ENCODE assay signal across 8 cellular contexts in the genomic region with DNA sequence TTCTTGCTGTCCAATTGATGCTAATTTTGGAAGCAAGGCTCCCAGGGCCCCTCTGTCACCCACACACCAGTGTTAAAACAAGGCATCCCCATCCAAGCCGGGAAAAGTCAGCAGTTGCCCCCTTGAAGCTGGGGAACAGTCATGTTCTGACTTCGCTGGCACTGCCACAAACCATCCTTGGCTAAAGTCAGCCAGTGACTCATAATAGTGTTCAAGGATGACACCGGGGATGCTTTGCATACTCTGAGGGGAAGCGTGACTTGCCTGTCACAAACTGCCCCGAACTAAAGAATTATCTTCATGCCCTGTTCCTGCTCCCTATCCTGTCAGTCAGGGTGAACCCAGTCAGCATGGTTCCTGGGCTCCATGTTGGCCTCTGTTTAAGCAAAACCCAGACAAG. TPM values are rescaled to one million over a fixed set of nuclear protein-coding genes. Genes with fewer than 3 reads are reported as not detected.
A peak's percentile ranks its signal among the peaks of the same experiment; 100 is the strongest.
DNase-seq lines count a peak whose midpoint lies in the region; ATAC-seq and TF ChIP-seq lines count a peak whose summit lies in the region.

No MANE protein-coding gene starts in this region.

- H3K4me3 Mint-ChIP-seq in type B pancreatic cell, result no peak overlapping the region
- no peak overlapping the region for H3K4me3 Mint-ChIP-seq in T-cell

- CTCF ChIA-PET in T-cell (lab: Charles Lee), result interaction anchor here in 1 of 2 donors (1.0 kb wide), 1 partner anchor 9 kb away, joined by 3 read pairs; no protein-coding TSS in a partner anchor

- in situ Hi-C loops in GM13976 (cut with MboI; ENCODE audit: low sequenced_read_pairs, unreplicated experiment), result no loop called here

- peak; percentile 98 for ATAC-seq in GM21526 (IDR thresholded peaks at IDR 0.05; ENCODE audit: low FRiP score, unreplicated experiment)
- peak; percentile 94 for ATAC-seq in HG03558 (IDR thresholded peaks at IDR 0.05; ENCODE audit: extremely low read depth, unreplicated experiment)
- no peak for ATAC-seq in T-cell (replicated peaks in 1 of 4)

- POLR2A ChIA-PET in T-cell (lab: Charles Lee), result no interaction called here

- DNase-seq in GM13976 (ENCODE audit: low spot score), result peak; percentile 66
- DNase-seq in germinal center (ENCODE audit: low spot score), result peak; percentile 78
- no peak for DNase-seq in NCI-H1694 treated with DMSO at 0.1 percent for 48 hours (lab: John Stamatoyannopoulos, UW)
- DNase-seq in type B pancreatic cell (ENCODE audit: extremely low spot score, unreplicated experiment), result no peak
- no peak for DNase-seq in activated T-cell treated with anti-CD3 and anti-CD28 coated beads for 4 hours
- no peak for DNase-seq in T-cell

- peaks cover 6% of the 10 kb centered on the region for H3K27me3 Mint-ChIP-seq in type B pancreatic cell
- H3K27me3 Mint-ChIP-seq in T-cell, result no peaks in the 10 kb centered on the region

- peaks cover 6% of the 10 kb centered on the region for H3K36me3 Mint-ChIP-seq in type B pancreatic cell
- H3K36me3 Mint-ChIP-seq in T-cell, result no peaks in the 10 kb centered on the region

- H3K27ac Mint-ChIP-seq in type B pancreatic cell (no peak overlapping the region), T-cell (no peak overlapping the region)

- H3K9me3 Mint-ChIP-seq in type B pancreatic cell (peaks cover 6% of the 10 kb centered on the region), T-cell (no peaks in the 10 kb centered on the region)

- H3K4me1 Mint-ChIP-seq in type B pancreatic cell (ENCODE audit: unreplicated experiment) (peaks cover 24% of the 10 kb centered on the region), T-cell (peaks cover 0 to 2% (median 0%) of the 10 kb centered on the region in 3 donors)

- no peak for TF ChIP-seq CTCF in GM13976 (IDR thresholded peaks at IDR 0.05; ENCODE audit: borderline replicate concordance, control extremely low read depth, extremely low read depth, insufficient read depth, missing control alignments)
- no peak for TF ChIP-seq CTCF in type B pancreatic cell (conservative IDR thresholded peaks at IDR 0.05)

RNA-seq across cellular contexts. Expression of a gene that starts 37.0 kb away (rescaled TPM):
- total RNA-seq in type B pancreatic cell (ENCODE audit: low replicate concordance) (6.8 and 21.0 TPM in 2 replicates), T-cell (1 to 10 TPM; 1.2 to 8.3 (median 4.5) TPM)

Comparison
In these comparisons a context has a peak if more than half of its experiments do, and no peak if none do; other contexts are left out.
1. DNase-seq: peak in GM13976 (single experiment) and germinal center (single experiment); none in NCI-H1694 treated with DMSO at 0.1 percent for 48 hours (single experiment), type B pancreatic cell (single experiment), activated T-cell treated with anti-CD3 and anti-CD28 coated beads for 4 hours (single experiment) and T-cell (0 of 34).
2. ATAC-seq: peak in GM21526 (single experiment) and HG03558 (single experiment); none in T-cell (0 of 4).